8 cellular contexts compared by ENCODE assay signal in genomic region chr12:131896080-131896810, GRCh38. TPM values are rescaled to one million over a fixed set of nuclear protein-coding genes. Genes with fewer than 3 reads are reported as not detected.
DNase-seq lines count a peak whose midpoint lies in the region; ATAC-seq and TF ChIP-seq lines count a peak whose summit lies in the region.

No MANE protein-coding gene starts in this region.

- H3K9me3 ChIP-seq in T-helper 17 cell (ENCODE audit: control insufficient read depth, low read length, poor library complexity, severe bottlenecking) = no peaks in the 10 kb centered on the region
- H3K9me3 ChIP-seq in ascending aorta = no peaks in the 10 kb centered on the region
- no peaks in the 10 kb centered on the region for H3K9me3 ChIP-seq in right cardiac atrium (ENCODE audit: control insufficient read depth, low read length)
- H3K9me3 ChIP-seq in prostate gland = no peaks in the 10 kb centered on the region
- H3K9me3 ChIP-seq in upper lobe of right lung = no peaks in the 10 kb centered on the region

- H3K36me3 ChIP-seq in GM23338 (ENCODE audit: insufficient read depth) (no peaks in the 10 kb centered on the region; the same call in 1 of the 2 replicates), ascending aorta (peaks cover 4 to 7% of the 10 kb centered on the region in 2 donors), prostate gland (no peaks in the 10 kb centered on the region), upper lobe of right lung (no peaks in the 10 kb centered on the region)

- WGBS in right cardiac atrium = under 1% methylated on average over 39 of the region's 39 CpGs
- WGBS in prostate gland = under 1% methylated on average over 13 of the region's 39 CpGs

- intact Hi-C loops in ascending aorta (cut with DNase I) = loop anchor here (1.0 to 10.0 kb wide), 5 partner anchors 16 to 249 kb away; partner anchors contain the start of genes DDX51, EP400, NOC4L and PUS1
- intact Hi-C loops in right cardiac atrium (cut with DNase I) = loop anchor here in 1 of 4 donors (5.0 kb wide), 1 partner anchor 51 kb away; the partner anchor contains the start of gene EP400
- intact Hi-C loops in prostate gland (cut with DNase I) = loop anchor here (1.0 kb wide), 1 partner anchor 53 kb away; the partner anchor contains the start of gene EP400
- intact Hi-C loops in upper lobe of right lung (cut with DNase I) = loop anchor here (5.0 kb wide), 1 partner anchor 46 kb away; no protein-coding TSS in a partner anchor

- peaks cover 15% of the 10 kb centered on the region for H3K36me3 Mint-ChIP-seq in GM23338 (ENCODE audit: low read depth)
- no peaks in the 10 kb centered on the region for H3K36me3 Mint-ChIP-seq in T-helper 17 cell (ENCODE audit: low read depth)

- TF ChIP-seq POLR2A in prostate gland (IDR thresholded peaks at IDR 0.05) = peak; percentile 100

- H3K4me2 ChIP-seq in GM23338 = peak overlapping the region; percentile 97

- H3K4me3 Mint-ChIP-seq in GM23338 = peak overlapping the region; percentile 82
- peak overlapping the region; percentile 93 for H3K4me3 Mint-ChIP-seq in T-helper 17 cell

- H2AFZ ChIP-seq in GM23338 = no peak overlapping the region

- no peaks in the 10 kb centered on the region; the same call in 2 of the 3 replicates for H3K9me3 Mint-ChIP-seq in GM23338

- H3K27ac ChIP-seq in GM23338 (ENCODE audit: low read depth) (peak overlapping the region; percentile 79), ascending aorta (peak overlapping the region; percentile 93), right cardiac atrium (ENCODE audit: low read length) (peak overlapping the region; percentile 95), prostate gland (peak overlapping the region; percentile 99 to 100), upper lobe of right lung (peak overlapping the region; percentile 96)

- H3K4me1 ChIP-seq in GM23338 (ENCODE audit: insufficient read depth) (peaks cover 10% of the 10 kb centered on the region; the same call in 1 of the 2 replicates), ascending aorta (peaks cover 5 to 15% of the 10 kb centered on the region in 2 donors), right cardiac atrium (ENCODE audit: control insufficient read depth, insufficient read depth, low read length) (peaks cover 3% of the 10 kb centered on the region), prostate gland (replicated peaks) (no peaks in the 10 kb centered on the region), upper lobe of right lung (peaks cover 29% of the 10 kb centered on the region)

- peak overlapping the region; percentile 76 for H3K4me3 ChIP-seq in GM23338
- H3K4me3 ChIP-seq in ascending aorta = peak overlapping the region; percentile 62 to 77
- H3K4me3 ChIP-seq in right cardiac atrium (ENCODE audit: low read length) = peak overlapping the region; percentile 99
- peak overlapping the region; percentile 62 to 78 for H3K4me3 ChIP-seq in prostate gland
- peak overlapping the region; percentile 80 for H3K4me3 ChIP-seq in upper lobe of right lung

- H4K20me1 ChIP-seq in GM23338 (replicated peaks; ENCODE audit: insufficient read depth) = no peaks in the 10 kb centered on the region

- no peaks in the 10 kb centered on the region for H3K9me2 ChIP-seq in GM23338 (ENCODE audit: insufficient read depth)

- ATAC-seq in GM23338 (peak; percentile 85), T-helper 17 cell (peak; percentile 65), right cardiac atrium (peak; percentile 91), upper lobe of right lung (peak; percentile 87)

- peaks cover 7% of the 10 kb centered on the region for H3K27me3 Mint-ChIP-seq in GM23338 (ENCODE audit: insufficient read depth, low read depth, poor library complexity)
- H3K27me3 Mint-ChIP-seq in T-helper 17 cell = no peaks in the 10 kb centered on the region

- H3K27ac Mint-ChIP-seq in GM23338 (0 out of 2 replicates have a peak overlapping the region, but pooled peaks have one; percentile 27), T-helper 17 cell (peak overlapping the region; percentile 89)

- peaks cover 13% of the 10 kb centered on the region for H3F3A ChIP-seq in GM23338 (replicated peaks; ENCODE audit: low read depth)

- H3K4me1 Mint-ChIP-seq in GM23338 = peaks cover 14% of the 10 kb centered on the region; the same call in 2 of the 3 replicates
- peaks cover 19% of the 10 kb centered on the region for H3K4me1 Mint-ChIP-seq in T-helper 17 cell

- DNase-seq in DMS79 treated with DMSO at 0.1 percent for 48 hours (lab: John Stamatoyannopoulos, UW) = peak; percentile 61
- peak; percentile 91 for DNase-seq in GM23338 (ENCODE audit: low spot score)
- DNase-seq in LHCN-M2 (ENCODE audit: low read depth) = peak; percentile 83
- DNase-seq in T-helper 17 cell = peak; percentile 33 to 56 (median 50)
- DNase-seq in ascending aorta (ENCODE audit: low spot score in 2 of 2) = peak; percentile 84 to 96
- DNase-seq in right cardiac atrium = peak; percentile 90 to 97 (median 96)
- peak; percentile 95 for DNase-seq in prostate gland (ENCODE audit: low spot score)
- peak; percentile 96 for DNase-seq in upper lobe of right lung

- H3K79me2 ChIP-seq in GM23338 (replicated peaks; ENCODE audit: insufficient read depth) = peaks cover 39% of the 10 kb centered on the region

- TF ChIP-seq CTCF in GM23338 (conservative IDR thresholded peaks at IDR 0.05; ENCODE audit: low read depth in 2 of 2) (no peak), ascending aorta (IDR thresholded peaks at IDR 0.05) (no peak), prostate gland (IDR thresholded peaks at IDR 0.05) (no peak), upper lobe of right lung (IDR thresholded peaks at IDR 0.05) (no peak)

- H3K27me3 ChIP-seq in GM23338 (ENCODE audit: insufficient read depth) = no peaks in the 10 kb centered on the region
- no peaks in the 10 kb centered on the region for H3K27me3 ChIP-seq in ascending aorta
- no peaks in the 10 kb centered on the region for H3K27me3 ChIP-seq in right cardiac atrium (ENCODE audit: control insufficient read depth, insufficient read depth)
- no peaks in the 10 kb centered on the region for H3K27me3 ChIP-seq in prostate gland (replicated peaks; ENCODE audit: insufficient read depth)
- H3K27me3 ChIP-seq in upper lobe of right lung = no peaks in the 10 kb centered on the region

TF ChIP-seq in GM23338, 12 proteins besides CTCF, POLR2A, EP300 and RAD21 (continues in another document):
- TF ChIP-seq POLR2AphosphoS5 (IDR thresholded peaks at IDR 0.05; ENCODE audit: low read depth) (peak; percentile 27; the same call in 1 of the 2 replicates), ZNF331 (CRISPR knock-in tag; IDR thresholded peaks at IDR 0.05; ENCODE audit: low read depth) (no peak), CREB1 (CRISPR knock-in tag; IDR thresholded peaks at IDR 0.05; ENCODE audit: low read depth) (peak; percentile 91)

RNA-seq across cellular contexts. Expression of gene ULK1, which starts 1.8 kb away (rescaled TPM):
- total RNA-seq in GM23338 (2014; rRNA removed; shearing (Covaris generic)) = 26.2 and 33.8 TPM in 2 replicates
- polyA plus RNA-seq in GM23338 (2016; fragmentation: Nextera tagmentation; extraction: Ambion mirVana) = 8.4 and 9.3 TPM in 2 replicates
- 6.6 and 6.8 TPM in 2 replicates for total RNA-seq in LHCN-M2 (2014; rRNA removed)
- 11.6 TPM for polyA plus RNA-seq in LHCN-M2 (2012)
- total RNA-seq in T-helper 17 cell = 10 to 100 TPM; 91.9 to 97.2 TPM
- total RNA-seq in ascending aorta = 156 TPM
- 10 to 100 TPM; 33.4 to 51.3 (median 48.0) TPM for total RNA-seq in right cardiac atrium
- 29.4 TPM for polyA plus RNA-seq in right cardiac atrium
- total RNA-seq in prostate gland = 10 to 100 TPM; 26.2 to 62.5 TPM
- 32.4 TPM for total RNA-seq in upper lobe of right lung

RNA-seq across cellular contexts. Expression of gene PUS1, which starts 32.8 kb away (rescaled TPM):
- 72.7 and 73.0 TPM in 2 replicates for total RNA-seq in GM23338 (2014; rRNA removed; shearing (Covaris generic))
- polyA plus RNA-seq in GM23338 (2016; fragmentation: Nextera tagmentation; extraction: Ambion mirVana) (52.4 and 59.3 TPM in 2 replicates), right cardiac atrium (7.2 TPM)
- total RNA-seq in LHCN-M2 (2014; rRNA removed) (13.3 and 17.7 TPM in 2 replicates), T-helper 17 cell (10 to 100 TPM; 23.6 TPM), ascending aorta (22.7 TPM), right cardiac atrium (10 to 100 TPM in 1 of 4 donors, 1 to 10 TPM in 3; 7.2 to 13.7 (median 7.9) TPM), prostate gland (10 to 100 TPM; 17.4 to 17.8 TPM), upper lobe of right lung (19.9 TPM)
- 13.8 TPM for polyA plus RNA-seq in LHCN-M2 (2012)

RNA-seq across cellular contexts. Expression of gene EP400, which starts 53.5 kb away (rescaled TPM):
- 47.7 and 57.2 TPM in 2 replicates for total RNA-seq in GM23338 (2014; rRNA removed; shearing (Covaris generic))
- 24.5 and 26.3 TPM in 2 replicates for polyA plus RNA-seq in GM23338 (2016; fragmentation: Nextera tagmentation; extraction: Ambion mirVana)
- total RNA-seq in LHCN-M2 (2014; rRNA removed) = 8.7 and 10.4 TPM in 2 replicates
- 13.4 TPM for polyA plus RNA-seq in LHCN-M2 (2012)
- 10 to 100 TPM; 67.4 to 79.0 TPM for total RNA-seq in T-helper 17 cell
- total RNA-seq in ascending aorta = 23.3 TPM
- total RNA-seq in right cardiac atrium = 10 to 100 TPM; 15.5 to 21.6 (median 18.1) TPM
- 10.1 TPM for polyA plus RNA-seq in right cardiac atrium
- total RNA-seq in prostate gland = 10 to 100 TPM; 22.3 to 46.2 TPM
- total RNA-seq in upper lobe of right lung = 41.4 TPM

Comparison
In these comparisons a context has a peak if more than half of its experiments do, and no peak if none do; other contexts are left out.
1. Peak in every context shown above with its lines: DNase-seq, ATAC-seq, H3K4me3 ChIP-seq and H3K27ac ChIP-seq.